Comparison of ENCODE assay signal across 8 cellular contexts in the genomic region with DNA sequence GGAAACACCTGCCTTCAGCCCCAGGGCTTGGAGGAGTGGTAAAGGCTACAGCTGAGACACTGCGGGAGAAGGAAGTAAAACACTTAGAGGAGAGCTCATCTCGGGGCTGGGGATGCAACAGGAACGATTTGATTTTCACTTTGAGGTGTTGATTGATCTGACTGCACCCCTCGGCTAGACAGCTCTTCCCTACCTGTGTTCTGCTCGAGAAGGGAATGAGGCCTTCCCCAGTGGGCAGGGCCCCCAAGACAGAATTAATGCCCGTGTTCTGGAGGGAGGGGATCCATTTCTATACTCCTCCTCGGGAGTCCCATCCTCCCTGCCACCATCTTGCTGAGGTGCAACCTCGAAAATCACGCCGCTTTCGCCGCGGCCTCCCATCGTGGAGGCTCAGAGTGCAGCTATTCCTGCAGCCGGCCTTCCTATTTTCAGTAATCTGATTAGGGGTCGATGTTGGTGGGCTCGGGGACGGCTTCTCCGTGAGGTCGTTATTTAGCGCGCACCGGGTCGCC. TPM values are rescaled to one million over a fixed set of nuclear protein-coding genes. Genes with fewer than 3 reads are reported as not detected.
A peak's percentile ranks its signal among the peaks of the same experiment; 100 is the strongest.
DNase-seq lines count a peak whose midpoint lies in the region; ATAC-seq lines count a peak whose summit lies in the region.

No MANE protein-coding gene starts in this region.

- no peaks in the 10 kb centered on the region for H3K9me3 Mint-ChIP-seq in activated CD4-positive, alpha-beta T cell treated with anti-CD3 and anti-CD28 coated beads for 36 hours (ENCODE audit: low read depth)
- H3K9me3 Mint-ChIP-seq in activated T-helper 2 cell treated with anti-CD3 and anti-CD28 coated beads, Interferon-gamma antibody, Interleukin-2, Interleukin-4, amounts not matched to agents 10 μg/mL and 5 μg/mL and 100 μg/mL, durations not matched to agents 14 hours and 24 hours and 36 hours: no peaks in the 10 kb centered on the region
- no peaks in the 10 kb centered on the region for H3K9me3 Mint-ChIP-seq in stimulated activated naive CD8-positive, alpha-beta T cell treated with anti-CD3 and anti-CD28 coated beads, Interleukin-15, amount 100 ng/mL, for 72 hours

- H3K9me3 ChIP-seq in iPS-18c (ENCODE audit: control insufficient read depth, insufficient read depth, low read length): peaks cover 2% of the 10 kb centered on the region

- peak overlapping the region; percentile 95 for H3K27ac Mint-ChIP-seq in activated CD4-positive, alpha-beta T cell treated with anti-CD3 and anti-CD28 coated beads for 36 hours
- H3K27ac Mint-ChIP-seq in activated T-helper 2 cell treated with anti-CD3 and anti-CD28 coated beads, Interferon-gamma antibody, Interleukin-2, Interleukin-4, amounts not matched to agents 10 μg/mL and 5 μg/mL and 100 μg/mL, durations not matched to agents 14 hours and 24 hours and 36 hours: peak overlapping the region; percentile 91
- H3K27ac Mint-ChIP-seq in stimulated activated naive CD8-positive, alpha-beta T cell treated with anti-CD3 and anti-CD28 coated beads, Interleukin-15, amount 100 ng/mL, for 72 hours: peak overlapping the region; percentile 88 to 95

- no peak for ATAC-seq in activated CD4-positive, alpha-beta T cell treated with anti-CD3 and anti-CD28 coated beads for 36 hours
- no peak for ATAC-seq in stimulated activated naive CD8-positive, alpha-beta T cell treated with anti-CD3 and anti-CD28 coated beads, Interleukin-15, amount 100 ng/mL, for 72 hours
- no peak for ATAC-seq in GM18519 (IDR thresholded peaks at IDR 0.05; ENCODE audit: low FRiP score, unreplicated experiment)

- no peaks in the 10 kb centered on the region for H3K27me3 Mint-ChIP-seq in activated CD4-positive, alpha-beta T cell treated with anti-CD3 and anti-CD28 coated beads for 36 hours
- H3K27me3 Mint-ChIP-seq in activated T-helper 2 cell treated with anti-CD3 and anti-CD28 coated beads, Interferon-gamma antibody, Interleukin-2, Interleukin-4, amounts not matched to agents 10 μg/mL and 5 μg/mL and 100 μg/mL, durations not matched to agents 14 hours and 24 hours and 36 hours (ENCODE audit: low read depth): no peaks in the 10 kb centered on the region
- H3K27me3 Mint-ChIP-seq in stimulated activated naive CD8-positive, alpha-beta T cell treated with anti-CD3 and anti-CD28 coated beads, Interleukin-15, amount 100 ng/mL, for 72 hours: no peaks in the 10 kb centered on the region

- peaks cover 55% of the 10 kb centered on the region for H3K4me1 Mint-ChIP-seq in activated CD4-positive, alpha-beta T cell treated with anti-CD3 and anti-CD28 coated beads for 36 hours
- peaks cover 53% of the 10 kb centered on the region for H3K4me1 Mint-ChIP-seq in activated T-helper 2 cell treated with anti-CD3 and anti-CD28 coated beads, Interferon-gamma antibody, Interleukin-2, Interleukin-4, amounts not matched to agents 10 μg/mL and 5 μg/mL and 100 μg/mL, durations not matched to agents 14 hours and 24 hours and 36 hours (ENCODE audit: low read depth)
- H3K4me1 Mint-ChIP-seq in stimulated activated naive CD8-positive, alpha-beta T cell treated with anti-CD3 and anti-CD28 coated beads, Interleukin-15, amount 100 ng/mL, for 72 hours: peaks cover 75% of the 10 kb centered on the region

- POLR2A ChIA-PET in activated CD4-positive, alpha-beta T cell treated with anti-CD3 and anti-CD28 coated beads for 36 hours (lab: Charles Lee): interaction anchor here (0.6 to 4.9 kb wide), 9 partner anchors 20 to 858 kb away, joined by 3 to 50 read pairs (median 5); partner anchors contain the start of gene LAX1

- H3K4me3 Mint-ChIP-seq in activated CD4-positive, alpha-beta T cell treated with anti-CD3 and anti-CD28 coated beads for 36 hours: peak overlapping the region; percentile 85
- H3K4me3 Mint-ChIP-seq in activated T-helper 2 cell treated with anti-CD3 and anti-CD28 coated beads, Interferon-gamma antibody, Interleukin-2, Interleukin-4, amounts not matched to agents 10 μg/mL and 5 μg/mL and 100 μg/mL, durations not matched to agents 14 hours and 24 hours and 36 hours (ENCODE audit: low read depth): peak overlapping the region; percentile 96
- peak overlapping the region; percentile 91 to 98 for H3K4me3 Mint-ChIP-seq in stimulated activated naive CD8-positive, alpha-beta T cell treated with anti-CD3 and anti-CD28 coated beads, Interleukin-15, amount 100 ng/mL, for 72 hours

- H3K4me3 ChIP-seq in iPS-18c (ENCODE audit: insufficient read depth, low read depth, low read length): peak overlapping the region; percentile 75

- peak; percentile 51 for DNase-seq in activated CD4-positive, alpha-beta T cell treated with anti-CD3 and anti-CD28 coated beads for 36 hours
- DNase-seq in activated CD4-positive, alpha-beta T cell treated with anti-CD3 and anti-CD28 coated beads for 1 hour: no peak
- no peak for DNase-seq in activated T-helper 2 cell treated with anti-CD3 and anti-CD28 coated beads, Interferon-gamma antibody, Interleukin-2, Interleukin-4, amounts not matched to agents 10 μg/mL and 5 μg/mL and 100 μg/mL, durations not matched to agents 14 hours and 24 hours and 36 hours (ENCODE audit: low spot score)
- DNase-seq in stimulated activated naive CD8-positive, alpha-beta T cell treated with anti-CD3 and anti-CD28 coated beads, Interleukin-15, amount 100 ng/mL, for 72 hours: no peak
- DNase-seq in NCI-H2171 treated with DMSO at 0.1 percent for 48 hours (lab: John Stamatoyannopoulos, UW): no peak
- DNase-seq in SHP77 treated with DMSO at 0.1 percent for 48 hours (lab: John Stamatoyannopoulos, UW): no peak

- CTCF ChIA-PET in activated CD4-positive, alpha-beta T cell treated with anti-CD3 and anti-CD28 coated beads for 36 hours (lab: Charles Lee): interaction anchor here (0.7 to 4.4 kb wide), 3 partner anchors 22 to 142 kb away, joined by 3 to 54 read pairs (median 5); no protein-coding TSS in a partner anchor

- intact Hi-C loops in activated CD4-positive, alpha-beta T cell treated with anti-CD3 and anti-CD28 coated beads for 36 hours (cut with DNase I, micrococcal nuclease): loop anchor here (1.0 to 10.0 kb wide), 8 partner anchors 23 to 776 kb away; partner anchors contain the start of gene BTG2 (in 1 of the 2)
- intact Hi-C loops in activated T-helper 2 cell treated with anti-CD3 and anti-CD28 coated beads, Interferon-gamma antibody, Interleukin-2, Interleukin-4, amounts not matched to agents 10 μg/mL and 5 μg/mL and 100 μg/mL, durations not matched to agents 14 hours and 24 hours and 36 hours (cut with micrococcal nuclease): loop anchor here (1.0 to 5.0 kb wide), 3 partner anchors 37 to 117 kb away; no protein-coding TSS in a partner anchor

- peaks cover 9% of the 10 kb centered on the region for H3K36me3 Mint-ChIP-seq in activated CD4-positive, alpha-beta T cell treated with anti-CD3 and anti-CD28 coated beads for 36 hours (ENCODE audit: low read depth)
- H3K36me3 Mint-ChIP-seq in activated T-helper 2 cell treated with anti-CD3 and anti-CD28 coated beads, Interferon-gamma antibody, Interleukin-2, Interleukin-4, amounts not matched to agents 10 μg/mL and 5 μg/mL and 100 μg/mL, durations not matched to agents 14 hours and 24 hours and 36 hours (ENCODE audit: low read depth): peaks cover 44% of the 10 kb centered on the region

RNA-seq across cellular contexts. Expression of gene ATP2B4, which starts 2.4 kb away (rescaled TPM):
- 10 to 100 TPM; 36.2 to 38.8 TPM for total RNA-seq in activated CD4-positive, alpha-beta T cell treated with anti-CD3 and anti-CD28 coated beads for 36 hours
- total RNA-seq in activated T-helper 2 cell treated with anti-CD3 and anti-CD28 coated beads, Interferon-gamma antibody, Interleukin-2, Interleukin-4, amounts not matched to agents 10 μg/mL and 5 μg/mL and 100 μg/mL, durations not matched to agents 14 hours and 24 hours and 36 hours: 50.3 and 50.8 TPM in 2 replicates
